In genomic region chr18:9914584-9915290, GRCh38 we compare ENCODE assay signal across 8 cellular contexts. TPM values are rescaled to one million over a fixed set of nuclear protein-coding genes. Genes with fewer than 3 reads are reported as not detected.
A peak's percentile ranks its signal among the peaks of the same experiment; 100 is the strongest.
DNase-seq lines count a peak whose midpoint lies in the region; ATAC-seq, FAIRE-seq and TF ChIP-seq lines count a peak whose summit lies in the region.

No MANE protein-coding gene starts in this region.

- peak; percentile 43 for DNase-seq in 8988T
- peak; percentile 32 for DNase-seq in GM18507 (ENCODE audit: extremely low spot score, insufficient read length, low read depth)
- DNase-seq in NCI-H748 treated with DMSO at 0.1 percent for 48 hours (lab: John Stamatoyannopoulos, UW): peak; percentile 31
- peak; percentile 51 to 60 for DNase-seq in activated CD8-positive, alpha-beta memory T cell treated with anti-CD3 and anti-CD28 coated beads for 1 hour (ENCODE audit: extremely low read depth in 1 of 2, low read depth in 1 of 2)
- peak; percentile 65 to 73 (median 73) for DNase-seq in effector memory CD8-positive, alpha-beta T cell
- peak; percentile 57 to 81 for DNase-seq in mesothelial cell of epicardium (ENCODE audit: low spot score in 2 of 2, unreplicated experiment in 2 of 2)
- peak; percentile 54 to 66 for DNase-seq in stimulated activated CD8-positive, alpha-beta memory T cell treated with anti-CD3 and anti-CD28 coated beads, Interleukin-2, amount 100 ng/mL, for 48 hours (ENCODE audit: low read depth in 2 of 2)

- peak; percentile 28 for ATAC-seq in HG03064 (IDR thresholded peaks at IDR 0.05; ENCODE audit: low read depth, unreplicated experiment)
- ATAC-seq in effector memory CD8-positive, alpha-beta T cell (replicated peaks): peak; percentile 39

- H3K27me3 Mint-ChIP-seq in effector memory CD8-positive, alpha-beta T cell: peaks cover 2 to 4% of the 10 kb centered on the region in 2 donors
- H3K27me3 Mint-ChIP-seq in mesothelial cell of epicardium (ENCODE audit: low read depth): no peaks in the 10 kb centered on the region

- H3K4me1 Mint-ChIP-seq in effector memory CD8-positive, alpha-beta T cell (ENCODE audit: low read depth in 2 of 2): peaks cover 17 to 20% of the 10 kb centered on the region in 2 donors
- H3K4me1 Mint-ChIP-seq in mesothelial cell of epicardium: peaks cover 21% of the 10 kb centered on the region

- peaks cover 16% of the 10 kb centered on the region for H3K36me3 Mint-ChIP-seq in effector memory CD8-positive, alpha-beta T cell (ENCODE audit: insufficient read depth)
- H3K36me3 Mint-ChIP-seq in mesothelial cell of epicardium: no peaks in the 10 kb centered on the region

- peak overlapping the region; percentile 76 to 86 for H3K27ac Mint-ChIP-seq in effector memory CD8-positive, alpha-beta T cell
- peak overlapping the region; percentile 96 for H3K27ac Mint-ChIP-seq in mesothelial cell of epicardium

- no peak for TF ChIP-seq CTCF in mesothelial cell of epicardium (IDR thresholded peaks at IDR 0.05; ENCODE audit: unreplicated experiment)

- peak overlapping the region; percentile 84 to 87 for H3K4me3 Mint-ChIP-seq in effector memory CD8-positive, alpha-beta T cell
- peak overlapping the region; percentile 83 for H3K4me3 Mint-ChIP-seq in mesothelial cell of epicardium

- no peaks in the 10 kb centered on the region for H3K9me3 Mint-ChIP-seq in effector memory CD8-positive, alpha-beta T cell
- H3K9me3 Mint-ChIP-seq in mesothelial cell of epicardium: no peaks in the 10 kb centered on the region

- FAIRE-seq in GM18507 (lab: Jason Lieb, UNC): peak; percentile 76

RNA-seq across cellular contexts. Expression of gene VAPA, which starts 0.9 kb away (rescaled TPM):
- 126 to 131 TPM (median 130 TPM) in 3 replicates for total RNA-seq in mesothelial cell of epicardium

RNA-seq across cellular contexts. Expression of gene TXNDC2, which starts 29.0 kb away (rescaled TPM):
- total RNA-seq in mesothelial cell of epicardium: 0.29 TPM in 1 of 3 replicates, not detected in the others

Comparison
In these comparisons a context has a peak if more than half of its experiments do, and no peak if none do; other contexts are left out.
1. Peak in every context shown above with its lines: DNase-seq and ATAC-seq.